ENCODE assay signal across 8 cellular contexts in genomic region chr6:139364302-139364981, GRCh38. TPM values are rescaled to one million over a fixed set of nuclear protein-coding genes. Genes with fewer than 3 reads are reported as not detected.
DNase-seq lines count a peak whose midpoint lies in the region; ATAC-seq, FAIRE-seq and TF ChIP-seq lines count a peak whose summit lies in the region.

No MANE protein-coding gene starts in this region.

- intact Hi-C loops in endothelial cell of umbilical vein (cut with micrococcal nuclease): loop anchor here (1.0 to 10.0 kb wide), 11 partner anchors 114 to 1248 kb away; partner anchors contain the start of genes ABRACL and REPS1

- ATAC-seq in naive thymus-derived CD8-positive, alpha-beta T cell: peak; percentile 43 to 60
- no peak for ATAC-seq in HG02870 (IDR thresholded peaks at IDR 0.05; ENCODE audit: unreplicated experiment)

- H3K27ac Mint-ChIP-seq in naive thymus-derived CD8-positive, alpha-beta T cell: peak overlapping the region; percentile 4 to 73 (median 38)

- H3K27me3 ChIP-seq in endothelial cell of umbilical vein (ENCODE audit: control insufficient read depth in 2 of 2, insufficient read depth in 2 of 2, low read length in 2 of 2): no peaks in the 10 kb centered on the region

- POLR2A ChIA-PET in AG04449 (lab: Yijun Ruan, JAX) (interaction anchor here (1.0 to 1.4 kb wide), 3 partner anchors 9 to 145 kb away, joined by 3 to 4 read pairs (median 3); partner anchors contain the start of gene CITED2), endothelial cell of umbilical vein (lab: Charles Lee) (interaction anchor here (0.6 to 0.9 kb wide), 2 partner anchors 145 to 324 kb away, joined by 3 to 4 read pairs; no protein-coding TSS in a partner anchor)
- POLR2A ChIA-PET in naive thymus-derived CD8-positive, alpha-beta T cell (lab: Charles Lee): interaction anchor here (0.6 to 2.8 kb wide), 9 partner anchors 10 to 376 kb away, joined by 3 to 27 read pairs (median 5); partner anchors contain the start of genes CITED2 and TXLNB

- TF ChIP-seq CTCF in AG04449 (IDR thresholded peaks at IDR 0.05; ENCODE audit: insufficient read depth, low read length, missing control alignments) (peak; percentile 16), GM10266 (IDR thresholded peaks at IDR 0.05; ENCODE audit: control insufficient read depth, insufficient read depth, low read depth, missing control alignments) (peak; percentile 39), endothelial cell of umbilical vein (IDR thresholded peaks at IDR 0.05; ENCODE audit: extremely low read depth in 1 of 2, insufficient read depth in 1 of 2, low read depth in 1 of 2, low read length in 2 of 2) (peak; percentile 19 to 43)

- H3K9me3 Mint-ChIP-seq in naive thymus-derived CD8-positive, alpha-beta T cell: no peaks in the 10 kb centered on the region

- no TSS peak for BruUV-seq in endothelial cell of umbilical vein (replicated peaks; lab: Mats Ljungman, UMichigan)

- peaks cover 18% of the 10 kb centered on the region for H3K4me1 ChIP-seq in endothelial cell of umbilical vein (ENCODE audit: control insufficient read depth, extremely low read depth, insufficient read depth, low read length)

- dilution Hi-C loops in endothelial cell of umbilical vein (cut with MboI; ENCODE audit: extremely low pct_ligation_motif_present, low sequenced_read_pairs): no loop called here

- H3K79me2 ChIP-seq in endothelial cell of umbilical vein (ENCODE audit: control insufficient read depth, insufficient read depth, low read length): no peaks in the 10 kb centered on the region

- TF ChIP-seq POLR2A in endothelial cell of umbilical vein (IDR thresholded peaks at IDR 0.05; ENCODE audit: low read depth, low read length): no peak

- H4K20me1 ChIP-seq in endothelial cell of umbilical vein (replicated peaks; ENCODE audit: control insufficient read depth, extremely low read depth, insufficient read depth, low read length): no peaks in the 10 kb centered on the region

- DNase-seq in AG04449 (ENCODE audit: low read depth, low spot score): no peak
- DNase-seq in GM10266 (ENCODE audit: extremely low spot score): peak; percentile 40
- peak; percentile 60 for DNase-seq in RPMI7951 (ENCODE audit: low read depth)
- peak; percentile 66 for DNase-seq in endothelial cell of umbilical vein (ENCODE audit: low read depth, low spot score)
- peak in 3 of 10 donors; percentile 72 to 81 (median 72) for DNase-seq in naive thymus-derived CD8-positive, alpha-beta T cell
- DNase-seq in HK-2 (ENCODE audit: unreplicated experiment): no peak

- no peak overlapping the region for H2AFZ ChIP-seq in endothelial cell of umbilical vein (ENCODE audit: low read depth, low read length)

- H3K4me2 ChIP-seq in endothelial cell of umbilical vein (ENCODE audit: insufficient read depth, low read length): no peak overlapping the region

- CTCF ChIA-PET in AG04449 (lab: Yijun Ruan, JAX) (interaction anchor here (0.7 to 4.7 kb wide), 38 partner anchors 9 to 1549 kb away, joined by 3 to 118 read pairs (median 4); partner anchors contain the start of gene REPS1), endothelial cell of umbilical vein (lab: Charles Lee) (interaction anchor here (0.5 to 2.6 kb wide), 69 partner anchors 8 to 1954 kb away, joined by 3 to 258 read pairs (median 4); partner anchors contain the start of genes CCDC28A, CITED2 and REPS1)

- no peak overlapping the region for H3K4me3 ChIP-seq in AG04449 (ENCODE audit: low read depth, low read length)
- H3K4me3 ChIP-seq in endothelial cell of umbilical vein (replicated peaks in 1 of 3; ENCODE audit: insufficient read depth in 1 of 3, low read depth in 1 of 3, low read length in 3 of 3): no peak overlapping the region

- H3K9ac ChIP-seq in endothelial cell of umbilical vein (replicated peaks; ENCODE audit: extremely low read depth, insufficient read depth, low read length): no peak overlapping the region

- peaks cover 12 to 50% (median 46%) of the 10 kb centered on the region in 4 donors for H3K4me1 Mint-ChIP-seq in naive thymus-derived CD8-positive, alpha-beta T cell

- no peaks in the 10 kb centered on the region for H3K9me1 ChIP-seq in endothelial cell of umbilical vein (replicated peaks; ENCODE audit: control insufficient read depth, extremely low read depth, insufficient read depth, low read length)

- H3K27me3 Mint-ChIP-seq in naive thymus-derived CD8-positive, alpha-beta T cell: no peaks in the 10 kb centered on the region

- no peaks in the 10 kb centered on the region for H3K36me3 ChIP-seq in KOPT-K1 (ENCODE audit: insufficient read depth, low read length)
- no peaks in the 10 kb centered on the region for H3K36me3 ChIP-seq in endothelial cell of umbilical vein (ENCODE audit: control insufficient read depth in 2 of 2, extremely low read depth in 1 of 2, insufficient read depth in 2 of 2, low read length in 2 of 2)

- peak overlapping the region; percentile 38 for H3K27ac ChIP-seq in KOPT-K1 (ENCODE audit: low read depth, low read length, poor library complexity, severe bottlenecking)
- no peak overlapping the region for H3K27ac ChIP-seq in endothelial cell of umbilical vein (ENCODE audit: insufficient read depth, low read depth, low read length)

- H3K36me3 Mint-ChIP-seq in naive thymus-derived CD8-positive, alpha-beta T cell: no peaks in the 10 kb centered on the region

- FAIRE-seq in endothelial cell of umbilical vein (lab: Jason Lieb, UNC): peak; percentile 76

- H3K4me3 Mint-ChIP-seq in naive thymus-derived CD8-positive, alpha-beta T cell: peak overlapping the region in 1 of 10 donors; percentile 44

- no peaks in the 10 kb centered on the region for H3K9me3 ChIP-seq in KOPT-K1 (ENCODE audit: insufficient read depth, low read length, poor library complexity, severe bottlenecking)
- no peaks in the 10 kb centered on the region for H3K9me3 ChIP-seq in endothelial cell of umbilical vein (replicated peaks; ENCODE audit: control insufficient read depth, insufficient read depth, low read length)

TF ChIP-seq in endothelial cell of umbilical vein, 7 proteins besides CTCF, POLR2A, EP300 and RAD21:
- TF ChIP-seq POLR2AphosphoS5 (IDR thresholded peaks at IDR 0.05; ENCODE audit: insufficient read depth, low read depth, low read length) (no peak), MAX (IDR thresholded peaks at IDR 0.05; ENCODE audit: insufficient read depth, insufficient read length) (no peak), GATA2 (IDR thresholded peaks at IDR 0.05; ENCODE audit: insufficient read depth, insufficient read length, low read depth, low read length) (no peak), JUN (IDR thresholded peaks at IDR 0.05; ENCODE audit: borderline replicate concordance, insufficient read depth, insufficient read length, low read depth) (no peak), FOS (IDR thresholded peaks at IDR 0.05; ENCODE audit: borderline replicate concordance, insufficient read depth, low read length) (no peak), EZH2 (IDR thresholded peaks at IDR 0.05; ENCODE audit: borderline replicate concordance, low read depth, low read length, severe bottlenecking) (no peak), MYC (IDR thresholded peaks at IDR 0.05; ENCODE audit: low read depth, low read length) (no peak)

RNA-seq across cellular contexts. Expression of gene CITED2, which starts 10.0 kb away (rescaled TPM):
- total RNA-seq in RPMI7951 (2014; rRNA removed; shearing (Covaris generic)): 40.0 and 47.6 TPM in 2 replicates
- total RNA-seq in endothelial cell of umbilical vein: 81.1 and 82.3 TPM in 2 replicates
- polyA plus RNA-seq in endothelial cell of umbilical vein: 85.7 and 155 TPM in 2 replicates
- 43.6 and 59.9 TPM in 2 replicates for polyA plus RNA-seq in endothelial cell of umbilical vein (2011; cell fraction: cytosol; rRNA removed)
- 49.1 and 61.5 TPM in 2 replicates for polyA plus RNA-seq in endothelial cell of umbilical vein (2011; cell fraction: nucleus; rRNA removed)
- polyA plus RNA-seq in endothelial cell of umbilical vein (2012): 104 and 193 TPM in 2 replicates
- polyA minus RNA-seq in endothelial cell of umbilical vein: 25.1 and 36.8 TPM in 2 replicates
- 30.2 TPM for polyA minus RNA-seq in endothelial cell of umbilical vein (2011; cell fraction: cytosol; rRNA and poly(A)+ RNA removed)
- 25.8 and 50.1 TPM in 2 replicates for polyA minus RNA-seq in endothelial cell of umbilical vein (2011; cell fraction: nucleus; rRNA and poly(A)+ RNA removed)
- total RNA-seq in naive thymus-derived CD8-positive, alpha-beta T cell: 10 to 100 TPM; 92.4 to 95.4 TPM
- 10 to 100 TPM; 25.6 to 49.0 (median 29.0) TPM for polyA plus RNA-seq in naive thymus-derived CD8-positive, alpha-beta T cell

Comparison
In these comparisons a context has a peak if more than half of its experiments do, and no peak if none do; other contexts are left out.
1. DNase-seq: peak in GM10266 (single experiment), RPMI7951 (single experiment) and endothelial cell of umbilical vein (single experiment); none in AG04449 (single experiment) and HK-2 (single experiment).
2. Peak in every context shown above with its lines, with median percentiles within 50 percentile points of each other: CTCF ChIP-seq.